Comparison of ENCODE assay signal across 8 cellular contexts in the genomic region with DNA sequence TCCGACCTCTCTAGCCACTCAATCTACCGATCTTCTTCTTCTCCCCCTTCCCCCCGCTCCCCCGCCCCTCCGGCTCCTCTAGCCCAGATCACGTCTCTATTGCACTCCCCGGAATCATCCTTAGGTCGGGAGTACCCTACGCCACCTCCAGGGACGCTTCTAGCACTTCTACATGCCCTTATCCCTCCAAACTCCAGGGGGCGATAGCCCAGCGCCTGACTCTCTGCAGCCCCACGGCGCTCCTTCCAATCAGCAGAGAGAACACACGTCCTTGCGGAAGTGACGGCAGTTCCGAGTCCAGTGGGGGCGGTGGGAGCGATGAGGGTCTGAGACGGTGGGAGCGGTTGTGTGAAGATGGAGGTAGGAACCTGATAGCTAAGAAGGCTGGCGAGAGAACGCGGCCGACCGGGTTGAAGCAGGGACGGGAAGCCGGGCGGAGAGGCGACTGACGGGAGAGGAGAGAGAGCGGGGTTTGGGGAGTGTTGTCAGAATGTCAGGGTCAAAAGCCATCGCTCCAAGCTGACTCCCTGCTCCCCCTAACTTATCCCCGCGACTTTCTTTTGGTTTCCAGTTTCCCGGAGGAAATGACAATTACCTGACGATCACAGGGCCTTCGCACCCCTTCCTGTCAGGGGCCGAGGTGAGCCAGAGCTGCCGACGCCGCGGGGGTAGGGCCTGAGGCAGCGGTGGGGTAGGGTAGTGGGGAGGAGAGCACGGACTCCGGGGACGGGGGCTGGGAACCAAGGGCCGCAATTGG. TPM values are rescaled to one million over a fixed set of nuclear protein-coding genes. Genes with fewer than 3 reads are reported as not detected.
DNase-seq lines count a peak whose midpoint lies in the region; ATAC-seq and TF ChIP-seq lines count a peak whose summit lies in the region.

A gene (minus strand): TSS at position 35 of the 757 bp plus-strand sequence. CDS start 87 bp downstream, outside the sequence.
A gene (plus strand): TSS at position 271 of the 757 bp plus-strand sequence. CDS start 84 bp downstream, at position 355.

- H3K36me3 ChIP-seq in WERI-Rb-1: peaks cover 17% of the 10 kb centered on the region

- CTCF ChIA-PET in AG04450 (lab: Charles Lee): interaction anchor here (0.5 to 4.3 kb wide), 34 partner anchors 10 to 504 kb away, joined by 3 to 43 read pairs (median 4); a partner anchor contains a TSS

- no peaks in the 10 kb centered on the region; the same call in 1 of the 2 replicates for H3K9me3 ChIP-seq in AG04450 (ENCODE audit: control insufficient read depth, insufficient read depth, low read length)
- no peaks in the 10 kb centered on the region for H3K9me3 ChIP-seq in WERI-Rb-1 (ENCODE audit: severe bottlenecking)

- ATAC-seq in GM18868 (IDR thresholded peaks at IDR 0.05; ENCODE audit: unreplicated experiment) (peak; percentile 99), HG03135 (IDR thresholded peaks at IDR 0.05; ENCODE audit: unreplicated experiment) (peak; percentile 99)

- H3K4me3 ChIP-seq in AG04450 (ENCODE audit: low read depth, low read length) (peak within 1 kb of the TSS; percentile 97), WERI-Rb-1 (ENCODE audit: low read depth, low read length) (peak within 1 kb of the TSS; percentile 99)

- no peaks in the 10 kb centered on the region for H3K27me3 ChIP-seq in AG04450 (ENCODE audit: control insufficient read depth, insufficient read depth, low read length)
- no peaks in the 10 kb centered on the region for H3K27me3 ChIP-seq in WERI-Rb-1 (ENCODE audit: insufficient read depth, low read depth, severe bottlenecking)

- TF ChIP-seq CTCF in AG04450 (IDR thresholded peaks at IDR 0.05; ENCODE audit: low read depth, low read length) (peak; percentile 99), WERI-Rb-1 (IDR thresholded peaks at IDR 0.05; ENCODE audit: low read depth, low read length) (peak; percentile 94)

- peak within 1 kb of the TSS; percentile 71 for H3K27ac ChIP-seq in AG04450 (ENCODE audit: low read depth, low read length)
- H3K27ac ChIP-seq in WERI-Rb-1: peak within 1 kb of the TSS; percentile 71
- H3K27ac ChIP-seq in caudate nucleus (ENCODE audit: low read depth, low read length): peak within 1 kb of the TSS; percentile 85

- POLR2A ChIA-PET in AG04450 (lab: Yijun Ruan, JAX): interaction anchor here (0.6 to 1.4 kb wide), 5 partner anchors 9 to 1374 kb away, joined by 3 to 5 read pairs (median 5); a partner anchor contains a TSS

- DNase-seq in AG04450 (ENCODE audit: low read depth, low spot score): peak; percentile 97
- peak; percentile 98 for DNase-seq in NCI-H2196 treated with DMSO at 0.1 percent for 48 hours (lab: John Stamatoyannopoulos, UW; ENCODE audit: unreplicated experiment)
- peak; percentile 97 for DNase-seq in WERI-Rb-1
- peak; percentile 74 to 99 (median 98) for DNase-seq in caudate nucleus (lab: John Stamatoyannopoulos, UW)
- DNase-seq in inferior parietal cortex (ENCODE audit: extremely low spot score): peak; percentile 99
- DNase-seq in stimulated activated CD4-positive, alpha-beta T cell treated with anti-CD3 and anti-CD28 coated beads, Interleukin-12 subunit alpha, Interleukin-12 subunit beta, amount 100 ng/mL, for 24 hours (ENCODE audit: low read depth in 2 of 2): peak; percentile 86 to 92

RNA-seq across cellular contexts. Expression of the first gene that starts in this region (rescaled TPM):
- polyA plus RNA-seq in AG04450 (2011; rRNA removed): 32.6 and 36.7 TPM in 2 replicates
- 29.6 and 35.1 TPM in 2 replicates for polyA minus RNA-seq in AG04450 (2011; rRNA and poly(A)+ RNA removed)

RNA-seq across cellular contexts. Expression of the second gene that starts in this region (rescaled TPM):
- polyA plus RNA-seq in AG04450 (2011; rRNA removed): 93.7 and 94.6 TPM in 2 replicates
- polyA minus RNA-seq in AG04450 (2011; rRNA and poly(A)+ RNA removed): 91.4 and 118 TPM in 2 replicates

Comparison
In these comparisons a context has a peak if more than half of its experiments do, and no peak if none do; other contexts are left out.
1. Peak in every context shown above with its lines: DNase-seq, ATAC-seq, H3K4me3 ChIP-seq and H3K27ac ChIP-seq.